In the genomic region with DNA sequence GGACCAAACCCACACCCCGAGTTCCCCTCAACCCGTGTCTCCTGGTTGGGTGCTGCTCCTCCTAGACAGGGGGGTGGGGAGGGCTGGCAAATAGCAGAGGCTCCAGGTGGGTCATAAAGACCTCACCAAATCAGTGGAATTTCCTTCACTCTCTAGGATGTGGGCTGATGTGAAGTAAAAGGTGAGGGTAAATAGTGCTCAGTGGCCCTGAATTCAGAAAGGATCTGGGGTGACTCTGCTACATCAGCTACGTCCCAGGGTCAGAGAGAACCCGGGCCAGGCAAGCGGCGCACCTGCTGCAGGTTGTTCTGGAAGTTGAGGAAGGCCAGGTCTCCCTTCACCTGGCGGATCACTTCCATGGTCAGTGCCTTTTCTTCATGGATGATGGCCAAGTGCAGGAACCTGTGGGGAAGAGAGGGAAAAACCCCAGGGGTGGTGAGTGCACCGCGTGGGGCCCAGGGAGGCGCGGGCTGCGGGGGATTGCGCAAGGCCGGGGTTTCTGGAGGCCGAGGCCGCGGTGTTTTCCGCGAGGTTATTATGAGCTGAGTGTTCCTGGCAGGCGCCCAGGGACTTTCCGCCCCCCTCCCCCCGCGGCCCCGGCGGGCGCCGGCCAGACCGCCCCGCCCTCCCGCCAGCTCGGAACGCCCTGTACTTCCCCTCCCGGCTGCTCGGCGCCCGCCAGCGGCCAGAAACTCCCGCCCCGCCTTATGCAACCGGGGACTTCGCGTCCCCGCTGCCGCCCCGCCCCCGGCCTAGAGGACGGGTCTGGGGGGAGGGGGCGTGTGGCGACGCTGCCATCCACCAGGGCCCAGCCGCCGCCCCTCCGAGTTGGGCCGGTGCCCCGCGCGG, we compare ENCODE assay signal across 8 cellular contexts. TPM values are rescaled to one million over a fixed set of nuclear protein-coding genes. Genes with fewer than 3 reads are reported as not detected.
A peak's percentile ranks its signal among the peaks of the same experiment; 100 is the strongest.
DNase-seq lines count a peak whose midpoint lies in the region; ATAC-seq and TF ChIP-seq lines count a peak whose summit lies in the region.

No MANE protein-coding gene starts in this region.

- H3K27me3 Mint-ChIP-seq in activated CD4-positive, alpha-beta T cell treated with anti-CD3 and anti-CD28 coated beads, Interleukin-2, amount 10 ng/mL, durations not matched to agents 24 days and 14 days, result no peaks in the 10 kb centered on the region

- peak overlapping the region; percentile 99 for H3K27ac ChIP-seq in colonic mucosa

- intact Hi-C loops in activated CD4-positive, alpha-beta T cell treated with anti-CD3 and anti-CD28 coated beads, Interleukin-2, amount 10 ng/mL, durations not matched to agents 24 days and 14 days (cut with micrococcal nuclease), result loop anchor here (1.0 to 2.0 kb wide), 13 partner anchors 13 to 530 kb away; partner anchors contain the start of genes FAM177A1, PRORP, PSMA6 and SRP54
- intact Hi-C loops in colonic mucosa (cut with DNase I), result loop anchor here (2.0 to 10.0 kb wide), 3 partner anchors 61 to 359 kb away; partner anchors contain the start of genes FAM177A1 and PSMA6

- peak; percentile 40 to 96 (median 90) for DNase-seq in C1 segment of cervical spinal cord (lab: John Stamatoyannopoulos, UW)
- peak; percentile 70 to 93 for DNase-seq in NCI-H526 (lab: John Stamatoyannopoulos, UW)
- DNase-seq in activated CD4-positive, alpha-beta T cell treated with anti-CD3 and anti-CD28 coated beads, Interleukin-2, amount 10 ng/mL, durations not matched to agents 24 days and 14 days, result peak; percentile 97
- peak; percentile 97 for DNase-seq in colonic mucosa
- DNase-seq in left lobe of liver (ENCODE audit: low spot score), result peak; percentile 98
- peak; percentile 93 for DNase-seq in stimulated activated CD4-positive, alpha-beta T cell treated with anti-CD3 and anti-CD28 coated beads, Interleukin-1b, Interleukin-23, amount 100 ng/mL, for 48 hours

- no peaks in the 10 kb centered on the region for H3K9me3 ChIP-seq in colonic mucosa

- peak overlapping the region; percentile 99 for H3K27ac Mint-ChIP-seq in activated CD4-positive, alpha-beta T cell treated with anti-CD3 and anti-CD28 coated beads, Interleukin-2, amount 10 ng/mL, durations not matched to agents 24 days and 14 days

- H3K9me3 Mint-ChIP-seq in activated CD4-positive, alpha-beta T cell treated with anti-CD3 and anti-CD28 coated beads, Interleukin-2, amount 10 ng/mL, durations not matched to agents 24 days and 14 days, result no peaks in the 10 kb centered on the region

- peak overlapping the region; percentile 97 for H3K4me3 Mint-ChIP-seq in activated CD4-positive, alpha-beta T cell treated with anti-CD3 and anti-CD28 coated beads, Interleukin-2, amount 10 ng/mL, durations not matched to agents 24 days and 14 days

- H3K9ac ChIP-seq in colonic mucosa (ENCODE audit: low read depth in 2 of 2, low read length in 2 of 2), result peak overlapping the region; percentile 98

- ATAC-seq in GM19372 (IDR thresholded peaks at IDR 0.05; ENCODE audit: low read depth, unreplicated experiment) (peak; percentile 49), HG03469 (IDR thresholded peaks at IDR 0.05; ENCODE audit: unreplicated experiment) (peak; percentile 32), left lobe of liver (peak; percentile 64)

- TF ChIP-seq CTCF in colonic mucosa (IDR thresholded peaks at IDR 0.05), result no peak

- peaks cover 48% of the 10 kb centered on the region for H3K36me3 Mint-ChIP-seq in activated CD4-positive, alpha-beta T cell treated with anti-CD3 and anti-CD28 coated beads, Interleukin-2, amount 10 ng/mL, durations not matched to agents 24 days and 14 days (ENCODE audit: low read depth)

- H3K4me1 ChIP-seq in colonic mucosa, result peaks cover 11% of the 10 kb centered on the region

- peaks cover 48% of the 10 kb centered on the region for H3K4me1 Mint-ChIP-seq in activated CD4-positive, alpha-beta T cell treated with anti-CD3 and anti-CD28 coated beads, Interleukin-2, amount 10 ng/mL, durations not matched to agents 24 days and 14 days

- no peaks in the 10 kb centered on the region for H3K27me3 ChIP-seq in colonic mucosa

- peaks cover 23% of the 10 kb centered on the region for H3K36me3 ChIP-seq in colonic mucosa

- H3K4me3 ChIP-seq in colonic mucosa, result peak overlapping the region; percentile 72

RNA-seq across cellular contexts. Expression of gene NFKBIA, which starts 0.9 kb away (rescaled TPM):
- 506 and 534 TPM in 2 replicates for total RNA-seq in activated CD4-positive, alpha-beta T cell treated with anti-CD3 and anti-CD28 coated beads, Interleukin-2, amount 10 ng/mL, durations not matched to agents 24 days and 14 days
- total RNA-seq in colonic mucosa, result 100 to 1,000 TPM in 1 of 2 donors, 10 to 100 TPM in 1; 78.2 to 125 TPM
- 116 TPM for total RNA-seq in left lobe of liver

Comparison
In these comparisons a context has a peak if more than half of its experiments do, and no peak if none do; other contexts are left out.
1. Peak in every context shown above with its lines: DNase-seq, ATAC-seq, H3K4me3 ChIP-seq and H3K27ac ChIP-seq.